ENCODE assay signal across 10 cellular contexts in genomic region chr2:127386246-127386645, GRCh38. TPM values are rescaled to one million over a fixed set of nuclear protein-coding genes. Genes with fewer than 3 reads are reported as not detected.
DNase-seq lines count a peak whose midpoint lies in the region; ATAC-seq and TF ChIP-seq lines count a peak whose summit lies in the region.
"Had no signal": no experiment of that assay in that cellular context is flagged by ENCODE, and none has a peak within 500 bp of the region (broad histone marks: within the 10 kb centered on the region; RNA-seq: fewer than 3 reads in every experiment).

No MANE protein-coding gene starts in this region.

- no peaks in the 10 kb centered on the region for H3K9me3 ChIP-seq in MM.1S (replicated peaks; ENCODE audit: insufficient read depth, low read length)
- H3K9me3 ChIP-seq: body of pancreas had no signal

- H3K4me3 Mint-ChIP-seq in CD14-positive monocyte (peak overlapping the region; percentile 90 to 94), chondrocyte (ENCODE audit: unreplicated experiment) (peak overlapping the region; percentile 85)
- peak overlapping the region; percentile 99 for H3K4me3 Mint-ChIP-seq in natural killer cell treated with Interleukin-12 subunit alpha and Interleukin-12 subunit beta and Interleukin-15 and Interleukin-18, amount 100 ng/mL, for 72 hours

- H3K36me3 Mint-ChIP-seq in CD14-positive monocyte (peaks cover 11 to 22% of the 10 kb centered on the region in 2 donors), chondrocyte (ENCODE audit: low read depth) (no peaks in the 10 kb centered on the region)
- H3K36me3 Mint-ChIP-seq in natural killer cell treated with Interleukin-12 subunit alpha and Interleukin-12 subunit beta and Interleukin-15 and Interleukin-18, amount 100 ng/mL, for 72 hours: no peaks in the 10 kb centered on the region

- H3K27me3 ChIP-seq in MM.1S (replicated peaks; ENCODE audit: insufficient read depth, low read length): no peaks in the 10 kb centered on the region
- H3K27me3 ChIP-seq: body of pancreas had no signal

- DNase-seq in CD14-positive monocyte (ENCODE audit: low spot score) (no peak), MM.1S (no peak), chondrocyte (ENCODE audit: low spot score) (no peak), DMS114 treated with DMSO at 0.1 percent for 48 hours (lab: John Stamatoyannopoulos, UW; ENCODE audit: unreplicated experiment) (no peak), kidney glomerular epithelial cell (lab: John Stamatoyannopoulos, UW) (no peak), NCI-H1092 treated with DMSO at 0.1 percent for 48 hours (lab: John Stamatoyannopoulos, UW) (no peak)
- DNase-seq in natural killer cell treated with Interleukin-12 subunit alpha and Interleukin-12 subunit beta and Interleukin-15 and Interleukin-18, amount 100 ng/mL, for 72 hours (ENCODE audit: low spot score): no peak
- DNase-seq: body of pancreas, NCI-H1105 had no signal

- peak overlapping the region; percentile 88 for H3K4me3 ChIP-seq in MM.1S (ENCODE audit: low read length)

- H3K36me3 ChIP-seq in MM.1S (replicated peaks; ENCODE audit: insufficient read depth, low read length): no peaks in the 10 kb centered on the region

- H3K27ac Mint-ChIP-seq in CD14-positive monocyte: peak overlapping the region; percentile 97 to 99 (median 99)
- H3K27ac Mint-ChIP-seq in chondrocyte (ENCODE audit: unreplicated experiment): peak overlapping the region; percentile 93
- peak overlapping the region; percentile 80 to 96 for H3K27ac Mint-ChIP-seq in natural killer cell treated with Interleukin-12 subunit alpha and Interleukin-12 subunit beta and Interleukin-15 and Interleukin-18, amount 100 ng/mL, for 72 hours

- no peak overlapping the region for H2AFZ ChIP-seq in MM.1S (ENCODE audit: low read length)

- intact Hi-C loops in CD14-positive monocyte (cut with micrococcal nuclease): no loop called here

- peaks cover 0 to 2% (median 0%) of the 10 kb centered on the region in 7 donors for H3K9me3 Mint-ChIP-seq in CD14-positive monocyte
- no peaks in the 10 kb centered on the region for H3K9me3 Mint-ChIP-seq in chondrocyte (ENCODE audit: low read depth)
- no peaks in the 10 kb centered on the region for H3K9me3 Mint-ChIP-seq in natural killer cell treated with Interleukin-12 subunit alpha and Interleukin-12 subunit beta and Interleukin-15 and Interleukin-18, amount 100 ng/mL, for 72 hours

- peak overlapping the region; percentile 67 for H3K4me2 ChIP-seq in MM.1S (ENCODE audit: low read depth, low read length)

- H3K4me1 Mint-ChIP-seq in CD14-positive monocyte (peaks cover 60% of the 10 kb centered on the region), chondrocyte (ENCODE audit: low read depth) (peaks cover 66% of the 10 kb centered on the region)
- H3K4me1 Mint-ChIP-seq in natural killer cell treated with Interleukin-12 subunit alpha and Interleukin-12 subunit beta and Interleukin-15 and Interleukin-18, amount 100 ng/mL, for 72 hours (ENCODE audit: low read depth in 2 of 2): peaks cover 48 to 68% of the 10 kb centered on the region in 2 donors

- H3K27me3 Mint-ChIP-seq in CD14-positive monocyte (ENCODE audit: low read depth in 3 of 3): peaks cover 0 to 2% (median 0%) of the 10 kb centered on the region in 3 donors
- H3K27me3 Mint-ChIP-seq in chondrocyte (ENCODE audit: low read depth): no peaks in the 10 kb centered on the region
- H3K27me3 Mint-ChIP-seq in natural killer cell treated with Interleukin-12 subunit alpha and Interleukin-12 subunit beta and Interleukin-15 and Interleukin-18, amount 100 ng/mL, for 72 hours: no peaks in the 10 kb centered on the region

- peak overlapping the region; percentile 99; the same call in 1 of the 2 replicates for H3K27ac ChIP-seq in MM.1S (ENCODE audit: low read length)

- TF ChIP-seq CTCF in CD14-positive monocyte (IDR thresholded peaks at IDR 0.05) (no peak), MM.1S (IDR thresholded peaks at IDR 0.05; ENCODE audit: low read length) (no peak), chondrocyte (IDR thresholded peaks at IDR 0.05) (no peak)

- H3K9me2 ChIP-seq in MM.1S (replicated peaks; ENCODE audit: insufficient read depth, low read length): no peaks in the 10 kb centered on the region

- H3K9ac ChIP-seq in MM.1S (ENCODE audit: low read length): peak overlapping the region; percentile 99; the same call in 1 of the 2 replicates

- H3K79me2 ChIP-seq in MM.1S (ENCODE audit: low read length): peaks cover 56% of the 10 kb centered on the region

- H4K20me1 ChIP-seq in MM.1S (ENCODE audit: insufficient read depth, low read length): 0 out of 2 replicates have a peak, but pooled peaks cover 4% of the 10 kb centered on the region

- ATAC-seq in natural killer cell treated with Interleukin-12 subunit alpha and Interleukin-12 subunit beta and Interleukin-15 and Interleukin-18, amount 100 ng/mL, for 72 hours: no peak
- ATAC-seq in GM19397 (IDR thresholded peaks at IDR 0.05; ENCODE audit: unreplicated experiment): no peak
- ATAC-seq: body of pancreas had no signal

- H3K4me1 ChIP-seq in MM.1S (ENCODE audit: low read length): peaks cover 29% of the 10 kb centered on the region

- H3F3A ChIP-seq in MM.1S (ENCODE audit: insufficient read depth, low read length): peaks cover 28% of the 10 kb centered on the region

RNA-seq across cellular contexts. Expression of gene MAP3K2, which starts 1.5 kb away (rescaled TPM):
- 10 to 100 TPM; 66.3 to 86.4 TPM for polyA plus RNA-seq in CD14-positive monocyte
- 77.3 to 88.1 TPM (median 79.5 TPM) in 3 replicates for total RNA-seq in chondrocyte
- 10 to 100 TPM; 59.0 to 64.6 TPM for total RNA-seq in natural killer cell treated with Interleukin-12 subunit alpha and Interleukin-12 subunit beta and Interleukin-15 and Interleukin-18, amount 100 ng/mL, for 72 hours

RNA-seq across cellular contexts. Expression of gene PROC, which starts 32.0 kb away (rescaled TPM):
- polyA plus RNA-seq in CD14-positive monocyte: not detected
- 2.6 to 5.3 TPM (median 2.7 TPM) in 3 replicates for total RNA-seq in chondrocyte
- not detected for total RNA-seq in natural killer cell treated with Interleukin-12 subunit alpha and Interleukin-12 subunit beta and Interleukin-15 and Interleukin-18, amount 100 ng/mL, for 72 hours
